In genomic region chrX:6917666-6918065, GRCh38 we compare ENCODE assay signal across 19 cellular contexts.
A peak's percentile ranks its signal among the peaks of the same experiment; 100 is the strongest.
DNase-seq lines count a peak whose midpoint lies in the region; ATAC-seq, FAIRE-seq and TF ChIP-seq lines count a peak whose summit lies in the region.
"Had no signal": no experiment of that assay in that cellular context is flagged by ENCODE, and none has a peak within 500 bp of the region (broad histone marks: within the 10 kb centered on the region; RNA-seq: fewer than 3 reads in every experiment).

No MANE protein-coding gene starts in this region.

- no peaks in the 10 kb centered on the region for H3K36me3 ChIP-seq in HUES64 (ENCODE audit: insufficient read depth, low read length)
- H3K36me3 ChIP-seq: BLaER1 treated with 17β-estradiol and CSF1 and Interleukin-3, amounts not matched to agents 10 nM and 100 nM had no signal

- H3K4me1 ChIP-seq in HUES64 (ENCODE audit: insufficient read depth, low read length), result peaks cover 9% of the 10 kb centered on the region; the same call in 1 of the 2 replicates
- H3K4me1 ChIP-seq: BLaER1 treated with 17β-estradiol and CSF1 and Interleukin-3, amounts not matched to agents 10 nM and 100 nM had no signal

- DNase-seq in GM19239 (ENCODE audit: insufficient read length, low spot score), result no peak
- DNase-seq in NCI-H748 (lab: John Stamatoyannopoulos, UW; ENCODE audit: unreplicated experiment), result peak; percentile 95
- no peak for DNase-seq in neural crest cell (ENCODE audit: low read depth, low spot score)
- DNase-seq in SK-N-DZ (ENCODE audit: low spot score), result no peak
- DNase-seq in activated T-cell treated with anti-CD3 and anti-CD28 coated beads, Interleukin-2, amount 50 U/mL, for 4 hours, result no peak
- no peak for DNase-seq in activated T-cell treated with anti-CD3 and anti-CD28 coated beads, Interleukin-2, amount 50 U/mL, for 1 hour
- DNase-seq: CD8-positive, alpha-beta memory T cell; NCI-H2029 treated with DMSO at 0.1 percent for 48 hours; NCI-H446 treated with DMSO at 0.1 percent for 48 hours; NCI-H82; PC-3; RPMI8226; SHP77 treated with DMSO at 0.1 percent for 48 hours; T-cell had no signal

- peaks cover 26% of the 10 kb centered on the region for H3K4me1 Mint-ChIP-seq in neural crest cell
- no peaks in the 10 kb centered on the region for H3K4me1 Mint-ChIP-seq in activated T-cell treated with anti-CD3 and anti-CD28 coated beads, Interleukin-2, amount 50 U/mL, for 4 hours (ENCODE audit: low read depth)
- H3K4me1 Mint-ChIP-seq: CD8-positive, alpha-beta memory T cell had no signal

- H3K9me3 Mint-ChIP-seq in neural crest cell, result peaks cover 7% of the 10 kb centered on the region
- H3K9me3 Mint-ChIP-seq in activated T-cell treated with anti-CD3 and anti-CD28 coated beads, Interleukin-2, amount 50 U/mL, for 4 hours, result no peaks in the 10 kb centered on the region
- H3K9me3 Mint-ChIP-seq: T-cell had no signal

- peaks cover 7% of the 10 kb centered on the region for H3K36me3 Mint-ChIP-seq in neural crest cell (ENCODE audit: low read depth)
- H3K36me3 Mint-ChIP-seq in activated T-cell treated with anti-CD3 and anti-CD28 coated beads, Interleukin-2, amount 50 U/mL, for 4 hours (ENCODE audit: insufficient read depth), result no peaks in the 10 kb centered on the region
- H3K36me3 Mint-ChIP-seq: T-cell had no signal

- no peaks in the 10 kb centered on the region for H3K9me3 ChIP-seq in HUES64 (ENCODE audit: insufficient read depth, low read depth, low read length)
- H3K9me3 ChIP-seq: BLaER1 treated with 17β-estradiol and CSF1 and Interleukin-3, amounts not matched to agents 10 nM and 100 nM had no signal

- no peak overlapping the region for H3K4me3 ChIP-seq in HUES64 (ENCODE audit: low read length)
- H3K4me3 ChIP-seq: BLaER1 treated with 17β-estradiol and CSF1 and Interleukin-3, amounts not matched to agents 10 nM and 100 nM; K562 had no signal

- H3K27me3 Mint-ChIP-seq in neural crest cell (ENCODE audit: low read depth), result no peaks in the 10 kb centered on the region
- H3K27me3 Mint-ChIP-seq in activated T-cell treated with anti-CD3 and anti-CD28 coated beads, Interleukin-2, amount 50 U/mL, for 4 hours (ENCODE audit: low read depth), result no peaks in the 10 kb centered on the region
- H3K27me3 Mint-ChIP-seq: T-cell had no signal

- no peak for ATAC-seq in activated T-cell treated with anti-CD3 and anti-CD28 coated beads, Interleukin-2, amount 50 U/mL, for 4 hours
- ATAC-seq: K562, PC-3, SK-N-SH treated with all-trans-retinoic acid at 6 μM for 48 hours, T-cell had no signal

- H3K27me3 ChIP-seq in HUES64 (ENCODE audit: insufficient read depth, low read length), result no peaks in the 10 kb centered on the region
- H3K27me3 ChIP-seq: BLaER1 treated with 17β-estradiol and CSF1 and Interleukin-3, amounts not matched to agents 10 nM and 100 nM had no signal

- peak overlapping the region; percentile 22 for H3K4me3 Mint-ChIP-seq in neural crest cell
- H3K4me3 Mint-ChIP-seq in activated T-cell treated with anti-CD3 and anti-CD28 coated beads, Interleukin-2, amount 50 U/mL, for 4 hours, result no peak overlapping the region
- H3K4me3 Mint-ChIP-seq: CD8-positive, alpha-beta memory T cell; T-cell had no signal

- peak overlapping the region; percentile 32 for H3K27ac Mint-ChIP-seq in neural crest cell (ENCODE audit: unreplicated experiment)
- H3K27ac Mint-ChIP-seq: CD8-positive, alpha-beta memory T cell; T-cell had no signal

- WGBS in HUES64, result 69% methylated on average over 5 of the region's 6 CpGs

- no peak for TF ChIP-seq CTCF in neural crest cell (conservative IDR thresholded peaks at IDR 0.05)

- H3K9ac ChIP-seq in HUES64 (ENCODE audit: low read depth, low read length), result no peak overlapping the region
- H3K9ac ChIP-seq: BLaER1 treated with 17β-estradiol and CSF1 and Interleukin-3, amounts not matched to agents 10 nM and 100 nM had no signal

- H3K27ac ChIP-seq in HUES64 (ENCODE audit: low read depth, low read length), result peak overlapping the region; percentile 60; the same call in 1 of the 2 replicates
- H3K27ac ChIP-seq: BLaER1 treated with 17β-estradiol and CSF1 and Interleukin-3, amounts not matched to agents 10 nM and 100 nM had no signal

- FAIRE-seq in GM19239 (lab: Jason Lieb, UNC), result peak; percentile 35
- FAIRE-seq: G401.6, K562 had no signal
